1 cellular context compared by ENCODE assay signal in the genomic region with DNA sequence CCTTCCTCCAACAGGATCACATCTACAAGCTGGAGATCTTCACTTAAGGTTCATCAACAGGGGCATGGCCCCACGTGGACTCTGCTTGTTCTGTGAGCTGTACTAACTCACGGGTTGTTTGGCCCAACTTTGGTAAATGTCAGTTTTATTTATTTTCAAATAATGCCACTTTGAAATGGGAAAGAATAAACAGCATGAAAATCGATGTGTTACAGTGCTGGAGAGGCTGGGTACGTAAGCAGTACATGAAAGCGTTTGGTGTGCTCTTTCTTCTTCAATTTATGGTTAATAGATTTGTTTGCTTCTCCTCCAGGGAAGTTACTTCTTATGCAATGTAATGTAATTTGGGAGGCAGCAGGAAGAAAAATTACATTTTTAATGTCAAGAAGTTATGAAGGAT.
A peak's percentile ranks its signal among the peaks of the same experiment; 100 is the strongest.
TF ChIP-seq lines count a peak whose summit lies in the region.

No MANE protein-coding gene starts in this region.

TF ChIP-seq in HepG2, 621 proteins besides CTCF, POLR2A, EP300 and RAD21 (continued from another document):
- TF ChIP-seq ZNF609 (CRISPR knock-in tag; IDR thresholded peaks at IDR 0.05; ENCODE audit: borderline replicate concordance) (peak; percentile 49; the same call in 1 of the 2 replicates), DR1 (CRISPR knock-in tag; IDR thresholded peaks at IDR 0.05) (no peak), TCF7 (IDR thresholded peaks at IDR 0.05; ENCODE audit: low read depth) (peak; percentile 62), MIER3 (CRISPR knock-in tag; IDR thresholded peaks at IDR 0.05; ENCODE audit: borderline replicate concordance) (no peak)
